Comparison of ENCODE assay signal across 2 cellular contexts in genomic region chr4:149211961-149212360, GRCh38.
TF ChIP-seq lines count a peak whose summit lies in the region.

No MANE protein-coding gene starts in this region.

TF ChIP-seq in SK-N-SH, 30 proteins besides CTCF, POLR2A, EP300 and RAD21 (continued from another document):
- TF ChIP-seq USF1 (IDR thresholded peaks at IDR 0.05; ENCODE audit: borderline replicate concordance, low read depth) (no peak), RCOR1 (IDR thresholded peaks at IDR 0.05; ENCODE audit: low read length) (no peak), GATA2 (CRISPR knock-in tag; IDR thresholded peaks at IDR 0.05) (no peak), POLR2AphosphoS5 (IDR thresholded peaks at IDR 0.05; ENCODE audit: low read depth, low read length) (no peak), MAX (IDR thresholded peaks at IDR 0.05; ENCODE audit: low read depth) (no peak), TEAD4 (IDR thresholded peaks at IDR 0.05; ENCODE audit: borderline replicate concordance, insufficient read depth) (no peak), NFIC (IDR thresholded peaks at IDR 0.05; ENCODE audit: borderline replicate concordance) (no peak; the same call in 1 of the 2 replicates), SIN3A (IDR thresholded peaks at IDR 0.05; ENCODE audit: borderline replicate concordance, low read depth, low read length) (no peak)

TF ChIP-seq in GM23338, 12 proteins besides CTCF, POLR2A, EP300 and RAD21 (continued from another document):
- TF ChIP-seq ZNF462 (CRISPR knock-in tag; IDR thresholded peaks at IDR 0.05) (no peak), POLR2AphosphoS5 (IDR thresholded peaks at IDR 0.05; ENCODE audit: low read depth) (no peak), STAT1 (IDR thresholded peaks at IDR 0.05; ENCODE audit: unreplicated experiment) (no peak), REST (IDR thresholded peaks at IDR 0.05; ENCODE audit: unreplicated experiment) (no peak), ZNF331 (CRISPR knock-in tag; IDR thresholded peaks at IDR 0.05; ENCODE audit: low read depth) (no peak)
